Comparison of ENCODE assay signal across 8 cellular contexts in the genomic region with DNA sequence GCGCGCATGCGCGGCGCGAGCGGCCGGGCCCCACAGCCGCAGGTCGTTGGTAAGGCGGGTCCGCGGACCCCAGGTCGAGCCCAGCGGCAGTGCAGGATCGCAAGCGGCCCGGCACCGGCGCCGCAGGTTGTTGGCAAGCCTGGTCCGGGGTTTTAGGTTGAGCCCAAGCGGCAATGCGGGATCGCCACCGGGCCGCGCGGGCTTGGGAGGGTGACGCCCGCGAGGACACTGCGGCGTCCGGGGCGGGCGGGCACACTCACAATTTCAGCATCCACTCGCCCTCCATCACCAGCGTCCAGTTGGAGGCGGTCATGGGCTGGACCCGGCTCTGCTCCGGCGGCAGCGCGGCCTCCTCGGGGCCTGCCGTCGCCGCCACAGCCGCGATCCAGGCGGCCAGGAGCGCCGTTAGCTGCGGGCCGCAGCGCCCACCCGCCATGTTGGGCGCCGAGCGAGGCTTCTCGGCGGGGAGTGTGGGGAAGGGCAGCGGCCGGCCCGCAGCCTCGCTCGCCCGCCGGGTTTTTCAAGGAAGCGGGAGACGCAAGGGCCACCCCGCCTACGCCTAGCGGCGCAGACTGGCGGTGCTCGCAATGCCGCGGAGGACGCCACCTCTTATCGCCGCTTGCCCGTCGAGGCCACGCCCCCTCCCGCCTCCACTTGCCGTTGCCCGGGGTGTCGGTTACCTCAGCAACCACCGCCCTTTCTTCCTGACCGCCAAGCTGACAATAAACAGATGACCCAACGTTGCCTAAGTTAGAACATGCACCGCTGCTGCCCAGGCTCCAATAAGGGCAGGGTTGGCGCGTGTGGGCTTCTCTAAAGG. TPM values are rescaled to one million over a fixed set of nuclear protein-coding genes. Genes with fewer than 3 reads are reported as not detected.
DNase-seq lines count a peak whose midpoint lies in the region; ATAC-seq and TF ChIP-seq lines count a peak whose summit lies in the region.

Gene TMX4, minus strand, starts transcription at position 584 of the 820 bp plus-strand sequence. Its CDS starts 148 bp downstream, at position 436.

- no peaks in the 10 kb centered on the region for H3K27me3 ChIP-seq in liver (ENCODE audit: control insufficient read depth in 4 of 4, insufficient read depth in 4 of 4, low read length in 3 of 4)

- no peaks in the 10 kb centered on the region for H3K36me3 ChIP-seq in liver (ENCODE audit: control insufficient read depth in 4 of 4, insufficient read depth in 3 of 4, low read depth in 1 of 4, low read length in 3 of 4)

- TF ChIP-seq RAD21 in liver (IDR thresholded peaks at IDR 0.05), result no peak

- peak within 1 kb of the TSS; percentile 72 to 77 for H3K9ac ChIP-seq in liver (ENCODE audit: low read depth in 1 of 2, low read length in 2 of 2)

- peak within 1 kb of the TSS; percentile 97 for H3K27ac ChIP-seq in C4-2B
- H3K27ac ChIP-seq in liver (ENCODE audit: low read depth in 1 of 2, low read length in 2 of 2), result peak within 1 kb of the TSS; percentile 99 to 100

- peak within 1 kb of the TSS; percentile 88 to 94 (median 89) for H3K4me3 ChIP-seq in liver (ENCODE audit: low read depth in 1 of 3, low read length in 3 of 3)

- ATAC-seq in GM19328 (IDR thresholded peaks at IDR 0.05; ENCODE audit: unreplicated experiment) (peak; percentile 86), HG03520 (IDR thresholded peaks at IDR 0.05; ENCODE audit: unreplicated experiment) (peak; percentile 82)

- under 1% methylated on average over 96 of the region's 96 CpGs for WGBS in liver

- DNase-seq in NCI-H526 treated with DMSO at 0.1 percent for 48 hours (lab: John Stamatoyannopoulos, UW) (peak; percentile 98), dermis blood vessel endothelial cell (peak; percentile 98)
- DNase-seq in activated CD4-positive, alpha-beta T cell treated with anti-CD3 and anti-CD28 coated beads, Interleukin-2, amount 50 U/mL, for 4 hours, result peak; percentile 80 to 82
- DNase-seq in stimulated activated CD4-positive, alpha-beta T cell treated with anti-CD3 and anti-CD28 coated beads, Interleukin-4, amount 100 ng/mL, for 24 hours, result peak; percentile 91

- peaks cover 0 to 14% (median 6%) of the 10 kb centered on the region in 4 donors for H3K4me1 ChIP-seq in liver (ENCODE audit: control insufficient read depth in 4 of 4, insufficient read depth in 4 of 4, low read length in 3 of 4)

- no peaks in the 10 kb centered on the region for H3K9me3 ChIP-seq in liver (ENCODE audit: control insufficient read depth in 4 of 4, low read length in 3 of 4)

- TF ChIP-seq CTCF in C4-2B (conservative IDR thresholded peaks at IDR 0.05) (peak; percentile 47), liver (IDR thresholded peaks at IDR 0.05; ENCODE audit: low read depth, low read length, missing input control) (peak; percentile 59)

TF ChIP-seq in liver, 16 proteins besides CTCF, POLR2A, EP300 and RAD21:
- TF ChIP-seq SP1 (IDR thresholded peaks at IDR 0.05) (peak; percentile 50), FOXA1 (IDR thresholded peaks at IDR 0.05) (no peak), NR2F2 (IDR thresholded peaks at IDR 0.05) (no peak), JUND (IDR thresholded peaks at IDR 0.05) (no peak), FOXA2 (IDR thresholded peaks at IDR 0.05) (peak; percentile 45), MAX (IDR thresholded peaks at IDR 0.05) (peak; percentile 79), RXRA (IDR thresholded peaks at IDR 0.05) (peak; percentile 37 to 80), TAF1 (conservative IDR thresholded peaks at IDR 0.05) (no peak), YY1 (IDR thresholded peaks at IDR 0.05) (peak; percentile 88), GABPA (IDR thresholded peaks at IDR 0.05 in 1 of 2, conservative IDR thresholded peaks at IDR 0.05 in 1 of 2) (no peak), EGR1 (IDR thresholded peaks at IDR 0.05; ENCODE audit: low read depth in 2 of 2) (peak; percentile 46 to 77), HNF4A (conservative IDR thresholded peaks at IDR 0.05) (peak in 1 of 2 donors; percentile 53), HNF4G (IDR thresholded peaks at IDR 0.05) (no peak)
- TF ChIP-seq, protein P1, sequence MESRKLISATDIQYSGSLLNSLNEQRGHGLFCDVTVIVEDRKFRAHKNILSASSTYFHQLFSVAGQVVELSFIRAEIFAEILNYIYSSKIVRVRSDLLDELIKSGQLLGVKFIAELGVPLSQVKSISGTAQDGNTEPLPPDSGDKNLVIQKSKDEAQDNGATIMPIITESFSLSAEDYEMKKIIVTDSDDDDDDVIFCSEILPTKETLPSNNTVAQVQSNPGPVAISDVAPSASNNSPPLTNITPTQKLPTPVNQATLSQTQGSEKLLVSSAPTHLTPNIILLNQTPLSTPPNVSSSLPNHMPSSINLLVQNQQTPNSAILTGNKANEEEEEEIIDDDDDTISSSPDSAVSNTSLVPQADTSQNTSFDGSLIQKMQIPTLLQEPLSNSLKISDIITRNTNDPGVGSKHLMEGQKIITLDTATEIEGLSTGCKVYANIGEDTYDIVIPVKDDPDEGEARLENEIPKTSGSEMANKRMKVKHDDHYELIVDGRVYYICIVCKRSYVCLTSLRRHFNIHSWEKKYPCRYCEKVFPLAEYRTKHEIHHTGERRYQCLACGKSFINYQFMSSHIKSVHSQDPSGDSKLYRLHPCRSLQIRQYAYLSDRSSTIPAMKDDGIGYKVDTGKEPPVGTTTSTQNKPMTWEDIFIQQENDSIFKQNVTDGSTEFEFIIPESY (IDR thresholded peaks at IDR 0.05), result peak; percentile 4
- TF ChIP-seq, protein P2, sequence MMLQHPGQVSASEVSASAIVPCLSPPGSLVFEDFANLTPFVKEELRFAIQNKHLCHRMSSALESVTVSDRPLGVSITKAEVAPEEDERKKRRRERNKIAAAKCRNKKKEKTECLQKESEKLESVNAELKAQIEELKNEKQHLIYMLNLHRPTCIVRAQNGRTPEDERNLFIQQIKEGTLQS (IDR thresholded peaks at IDR 0.05), result no peak
- TF ChIP-seq, protein P3, sequence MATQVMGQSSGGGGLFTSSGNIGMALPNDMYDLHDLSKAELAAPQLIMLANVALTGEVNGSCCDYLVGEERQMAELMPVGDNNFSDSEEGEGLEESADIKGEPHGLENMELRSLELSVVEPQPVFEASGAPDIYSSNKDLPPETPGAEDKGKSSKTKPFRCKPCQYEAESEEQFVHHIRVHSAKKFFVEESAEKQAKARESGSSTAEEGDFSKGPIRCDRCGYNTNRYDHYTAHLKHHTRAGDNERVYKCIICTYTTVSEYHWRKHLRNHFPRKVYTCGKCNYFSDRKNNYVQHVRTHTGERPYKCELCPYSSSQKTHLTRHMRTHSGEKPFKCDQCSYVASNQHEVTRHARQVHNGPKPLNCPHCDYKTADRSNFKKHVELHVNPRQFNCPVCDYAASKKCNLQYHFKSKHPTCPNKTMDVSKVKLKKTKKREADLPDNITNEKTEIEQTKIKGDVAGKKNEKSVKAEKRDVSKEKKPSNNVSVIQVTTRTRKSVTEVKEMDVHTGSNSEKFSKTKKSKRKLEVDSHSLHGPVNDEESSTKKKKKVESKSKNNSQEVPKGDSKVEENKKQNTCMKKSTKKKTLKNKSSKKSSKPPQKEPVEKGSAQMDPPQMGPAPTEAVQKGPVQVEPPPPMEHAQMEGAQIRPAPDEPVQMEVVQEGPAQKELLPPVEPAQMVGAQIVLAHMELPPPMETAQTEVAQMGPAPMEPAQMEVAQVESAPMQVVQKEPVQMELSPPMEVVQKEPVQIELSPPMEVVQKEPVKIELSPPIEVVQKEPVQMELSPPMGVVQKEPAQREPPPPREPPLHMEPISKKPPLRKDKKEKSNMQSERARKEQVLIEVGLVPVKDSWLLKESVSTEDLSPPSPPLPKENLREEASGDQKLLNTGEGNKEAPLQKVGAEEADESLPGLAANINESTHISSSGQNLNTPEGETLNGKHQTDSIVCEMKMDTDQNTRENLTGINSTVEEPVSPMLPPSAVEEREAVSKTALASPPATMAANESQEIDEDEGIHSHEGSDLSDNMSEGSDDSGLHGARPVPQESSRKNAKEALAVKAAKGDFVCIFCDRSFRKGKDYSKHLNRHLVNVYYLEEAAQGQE (IDR thresholded peaks at IDR 0.05), result peak; percentile 82

RNA-seq across cellular contexts. Expression of gene TMX4, which starts in this region (rescaled TPM):
- total RNA-seq in dermis blood vessel endothelial cell (16.0 and 18.0 TPM in 2 replicates), liver (10 to 100 TPM; 16.8 to 17.3 TPM)
- polyA plus RNA-seq in liver, result 10 to 100 TPM; 12.6 to 15.0 TPM

Comparison
In these comparisons a context has a peak if more than half of its experiments do, and no peak if none do; other contexts are left out.
1. Peak in every context shown above with its lines: DNase-seq, ATAC-seq, H3K4me3 ChIP-seq and H3K27ac ChIP-seq.